Comparison of ENCODE assay signal across 8 cellular contexts in the genomic region with DNA sequence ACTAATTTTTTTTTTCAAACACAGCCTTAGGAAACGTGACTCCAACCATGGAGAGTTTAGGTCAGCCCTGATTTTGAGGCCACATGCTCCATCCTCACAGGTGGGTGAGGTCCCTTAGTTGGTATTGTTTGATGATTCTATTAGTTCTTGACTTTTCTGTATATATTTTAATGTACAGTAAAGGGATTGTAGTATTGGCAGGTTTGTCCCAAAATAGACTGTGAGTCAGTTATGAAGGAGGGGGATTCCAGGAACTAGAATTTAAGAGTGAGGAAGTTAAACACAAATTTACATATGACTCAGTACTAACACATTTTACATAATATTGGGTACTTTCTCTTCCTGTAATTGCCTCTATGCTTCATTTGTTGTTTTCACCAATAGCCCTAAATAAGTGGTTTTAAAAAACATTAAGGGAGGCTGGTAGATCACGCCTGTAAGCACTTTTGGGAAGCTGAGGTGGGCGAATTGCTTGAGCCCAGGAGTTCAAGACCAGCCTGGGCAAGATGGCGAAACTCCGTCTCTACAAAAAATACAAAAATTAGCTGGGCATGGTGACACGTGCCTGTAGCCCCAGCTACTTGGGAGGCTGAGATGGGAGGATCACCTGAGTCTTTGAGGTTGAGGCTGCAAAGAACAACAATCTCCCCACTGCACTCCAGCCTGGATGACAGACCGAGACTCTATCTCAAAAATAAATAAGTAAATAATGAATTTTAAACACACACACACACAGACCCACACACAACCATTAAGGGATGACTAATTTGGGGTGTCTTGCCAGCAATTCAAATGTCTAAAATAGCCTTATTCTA.
A peak's percentile ranks its signal among the peaks of the same experiment; 100 is the strongest.
DNase-seq lines count a peak whose midpoint lies in the region; ATAC-seq and TF ChIP-seq lines count a peak whose summit lies in the region.

No MANE protein-coding gene starts in this region.

- H3K9me3 ChIP-seq in colonic mucosa = no peaks in the 10 kb centered on the region

- H3K9ac ChIP-seq in colonic mucosa (ENCODE audit: low read depth in 2 of 2, low read length in 2 of 2) = no peak overlapping the region

- peaks cover 44% of the 10 kb centered on the region for H3K4me1 Mint-ChIP-seq in T-helper 2 cell treated with Interferon-gamma antibody and Interleukin-4, amounts not matched to agents 5 μg/mL and 100 μg/mL, for 36 hours (ENCODE audit: low read depth)

- H3K27me3 Mint-ChIP-seq in T-helper 2 cell treated with Interferon-gamma antibody and Interleukin-4, amounts not matched to agents 5 μg/mL and 100 μg/mL, for 36 hours (ENCODE audit: low read depth) = no peaks in the 10 kb centered on the region

- no peaks in the 10 kb centered on the region for H3K36me3 ChIP-seq in colonic mucosa

- peaks cover 4% of the 10 kb centered on the region for H3K36me3 Mint-ChIP-seq in T-helper 2 cell treated with Interferon-gamma antibody and Interleukin-4, amounts not matched to agents 5 μg/mL and 100 μg/mL, for 36 hours (ENCODE audit: low read depth)

- TF ChIP-seq CTCF in AG10803 (conservative IDR thresholded peaks at IDR 0.05; ENCODE audit: low read length) = no peak
- TF ChIP-seq CTCF in colonic mucosa (IDR thresholded peaks at IDR 0.05) = no peak

- H3K4me3 ChIP-seq in AG10803 (ENCODE audit: low read length) (no peak overlapping the region), colonic mucosa (no peak overlapping the region)

- peak overlapping the region; percentile 52 for H3K27ac Mint-ChIP-seq in T-helper 2 cell treated with Interferon-gamma antibody and Interleukin-4, amounts not matched to agents 5 μg/mL and 100 μg/mL, for 36 hours

- intact Hi-C loops in colonic mucosa (cut with DNase I) = no loop called here

- peak overlapping the region; percentile 21 for H3K4me3 Mint-ChIP-seq in T-helper 2 cell treated with Interferon-gamma antibody and Interleukin-4, amounts not matched to agents 5 μg/mL and 100 μg/mL, for 36 hours

- ATAC-seq in GM19025 (IDR thresholded peaks at IDR 0.05; ENCODE audit: low read depth, unreplicated experiment) = peak; percentile 94
- peak; percentile 92 for ATAC-seq in HG03103 (IDR thresholded peaks at IDR 0.05; ENCODE audit: low read depth, unreplicated experiment)

- DNase-seq in AG10803 (ENCODE audit: low read depth) = peak; percentile 51
- DNase-seq in T-helper 2 cell treated with Interferon-gamma antibody and Interleukin-4, amounts not matched to agents 5 μg/mL and 100 μg/mL, for 36 hours (ENCODE audit: low spot score) = no peak
- DNase-seq in iris pigment epithelial cell (ENCODE audit: low read depth) = peak; percentile 85
- no peak for DNase-seq in NCI-H2196 (lab: John Stamatoyannopoulos, UW; ENCODE audit: unreplicated experiment)
- DNase-seq in NCI-H524 (lab: John Stamatoyannopoulos, UW) = no peak
- DNase-seq in colonic mucosa = no peak

- H3K27me3 ChIP-seq in colonic mucosa = no peaks in the 10 kb centered on the region

- no peaks in the 10 kb centered on the region for H3K9me3 Mint-ChIP-seq in T-helper 2 cell treated with Interferon-gamma antibody and Interleukin-4, amounts not matched to agents 5 μg/mL and 100 μg/mL, for 36 hours

- no peak overlapping the region for H3K27ac ChIP-seq in colonic mucosa

- no peaks in the 10 kb centered on the region for H3K4me1 ChIP-seq in colonic mucosa

Comparison
In these comparisons a context has a peak if more than half of its experiments do, and no peak if none do; other contexts are left out.
1. DNase-seq: peak in AG10803 (single experiment) and iris pigment epithelial cell (single experiment); none in T-helper 2 cell treated with Interferon-gamma antibody and Interleukin-4, amounts not matched to agents 5 μg/mL and 100 μg/mL, for 36 hours (single experiment), NCI-H2196 (single experiment), NCI-H524 (0 of 2) and colonic mucosa (single experiment).